8 cellular contexts compared by ENCODE assay signal in genomic region chr19:17075860-17076538, GRCh38. TPM values are rescaled to one million over a fixed set of nuclear protein-coding genes. Genes with fewer than 3 reads are reported as not detected.
DNase-seq lines count a peak whose midpoint lies in the region; ATAC-seq and TF ChIP-seq lines count a peak whose summit lies in the region.

No MANE protein-coding gene starts in this region.

- peaks cover 33% of the 10 kb centered on the region for H3K4me1 ChIP-seq in body of pancreas

- TF ChIP-seq POLR2A in body of pancreas (IDR thresholded peaks at IDR 0.05): no peak

- DNase-seq in AG04450 (ENCODE audit: low read depth, low spot score) (no peak), HCEC 1CT (peak; percentile 16), T-helper 1 cell (peak; percentile 30 to 58 (median 42)), body of pancreas (peak; percentile 25 to 58 (median 38)), kidney epithelial cell (ENCODE audit: low read depth) (no peak), posterior vena cava (ENCODE audit: low spot score) (no peak), NCI-H446 treated with DMSO at 0.1 percent for 48 hours (lab: John Stamatoyannopoulos, UW) (no peak)
- DNase-seq in stimulated activated CD4-positive, alpha-beta T cell treated with anti-CD3 and anti-CD28 coated beads, Interleukin-4, amount 100 ng/mL, for 1 hour: peak; percentile 48

- CTCF ChIA-PET in AG04450 (lab: Charles Lee): interaction anchor here (0.6 to 1.1 kb wide), 3 partner anchors 10 to 100 kb away, joined by 3 to 6 read pairs (median 3); no protein-coding TSS in a partner anchor

- no peaks in the 10 kb centered on the region for H3K36me3 ChIP-seq in body of pancreas (replicated peaks in 1 of 2; ENCODE audit: insufficient read depth in 1 of 2, low read depth in 2 of 2)
- no peaks in the 10 kb centered on the region for H3K36me3 ChIP-seq in kidney epithelial cell (ENCODE audit: control insufficient read depth, insufficient read depth, low read length)

- H3K9me3 ChIP-seq in AG04450 (ENCODE audit: control insufficient read depth, insufficient read depth, low read length): no peaks in the 10 kb centered on the region
- no peaks in the 10 kb centered on the region for H3K9me3 ChIP-seq in body of pancreas

- H3K27ac ChIP-seq in AG04450 (ENCODE audit: low read depth, low read length) (peak overlapping the region; percentile 57), body of pancreas (peak overlapping the region; percentile 55 to 82 (median 66))

- 0 to 1% methylated on average over 40 to 44 of the region's 44 CpGs for WGBS in body of pancreas, 2 donors

- H3K27me3 ChIP-seq in AG04450 (ENCODE audit: control insufficient read depth, insufficient read depth, low read length) (no peaks in the 10 kb centered on the region), body of pancreas (no peaks in the 10 kb centered on the region), kidney epithelial cell (ENCODE audit: control insufficient read depth, insufficient read depth, low read length) (no peaks in the 10 kb centered on the region)

- POLR2A ChIA-PET in AG04450 (lab: Yijun Ruan, JAX): interaction anchor here (0.6 to 0.9 kb wide), 3 partner anchors 140 to 631 kb away, joined by 3 to 10 read pairs (median 3); no protein-coding TSS in a partner anchor

- TF ChIP-seq CTCF in AG04450 (IDR thresholded peaks at IDR 0.05; ENCODE audit: low read depth, low read length) (0 out of 2 replicates have a peak, but pooled peaks have one; percentile 6), body of pancreas (IDR thresholded peaks at IDR 0.05) (no peak), kidney epithelial cell (IDR thresholded peaks at IDR 0.05; ENCODE audit: insufficient read depth, low read length, poor library complexity, severe bottlenecking) (no peak)

- H3K4me3 ChIP-seq in AG04450 (ENCODE audit: low read depth, low read length) (peak overlapping the region; percentile 92), body of pancreas (peak overlapping the region; percentile 46 to 81), kidney epithelial cell (ENCODE audit: low read depth, low read length) (peak overlapping the region; percentile 97)

- intact Hi-C loops in body of pancreas (cut with DNase I) (loop anchor here (10.0 kb wide), 1 partner anchor 139 kb away; the partner anchor contains the start of gene USE1), posterior vena cava (cut with DNase I) (loop anchor here (5.0 to 10.0 kb wide), 2 partner anchors 69 to 71 kb away; no protein-coding TSS in a partner anchor)

- ATAC-seq in body of pancreas: no peak

RNA-seq across cellular contexts. Expression of gene MYO9B, which starts 0.4 kb away (rescaled TPM):
- 34.5 and 42.5 TPM in 2 replicates for polyA plus RNA-seq in AG04450 (2011; rRNA removed)
- 81.8 and 112 TPM in 2 replicates for polyA minus RNA-seq in AG04450 (2011; rRNA and poly(A)+ RNA removed)
- total RNA-seq in body of pancreas: 10 to 100 TPM; 26.2 to 56.0 TPM
- total RNA-seq in kidney epithelial cell: 69.4 and 77.8 TPM in 2 replicates
- 100 to 1,000 TPM; 103 to 106 TPM for total RNA-seq in posterior vena cava

RNA-seq across cellular contexts. Expression of gene HAUS8, which starts 0.7 kb away (rescaled TPM):
- polyA plus RNA-seq in AG04450 (2011; rRNA removed): 4.6 and 4.9 TPM in 2 replicates
- 2.3 and 3.7 TPM in 2 replicates for polyA minus RNA-seq in AG04450 (2011; rRNA and poly(A)+ RNA removed)
- total RNA-seq in body of pancreas (1 to 10 TPM; 1.6 to 2.3 TPM), kidney epithelial cell (8.1 and 9.9 TPM in 2 replicates), posterior vena cava (1 to 10 TPM; 4.2 to 4.8 TPM)

RNA-seq across cellular contexts. Expression of gene CPAMD8, which starts 49.4 kb away (rescaled TPM):
- polyA plus RNA-seq in AG04450 (2011; rRNA removed): 0.38 and 0.56 TPM in 2 replicates
- 0.35 and 0.37 TPM in 2 replicates for polyA minus RNA-seq in AG04450 (2011; rRNA and poly(A)+ RNA removed)
- 1 to 10 TPM; 2.0 to 5.2 TPM for total RNA-seq in body of pancreas
- 5.3 and 8.1 TPM in 2 replicates for total RNA-seq in kidney epithelial cell
- total RNA-seq in posterior vena cava: 1 to 10 TPM; 6.2 to 6.3 TPM

Comparison
In these comparisons a context has a peak if more than half of its experiments do, and no peak if none do; other contexts are left out.
1. DNase-seq: peak in HCEC 1CT (single experiment), T-helper 1 cell (5 of 5), body of pancreas (4 of 4) and stimulated activated CD4-positive, alpha-beta T cell treated with anti-CD3 and anti-CD28 coated beads, Interleukin-4, amount 100 ng/mL, for 1 hour (single experiment); none in AG04450 (single experiment), kidney epithelial cell (single experiment), posterior vena cava (single experiment) and NCI-H446 treated with DMSO at 0.1 percent for 48 hours (single experiment).
2. Peak in every context shown above with its lines, with median percentiles within 50 percentile points of each other: H3K4me3 ChIP-seq.